In the genomic region with DNA sequence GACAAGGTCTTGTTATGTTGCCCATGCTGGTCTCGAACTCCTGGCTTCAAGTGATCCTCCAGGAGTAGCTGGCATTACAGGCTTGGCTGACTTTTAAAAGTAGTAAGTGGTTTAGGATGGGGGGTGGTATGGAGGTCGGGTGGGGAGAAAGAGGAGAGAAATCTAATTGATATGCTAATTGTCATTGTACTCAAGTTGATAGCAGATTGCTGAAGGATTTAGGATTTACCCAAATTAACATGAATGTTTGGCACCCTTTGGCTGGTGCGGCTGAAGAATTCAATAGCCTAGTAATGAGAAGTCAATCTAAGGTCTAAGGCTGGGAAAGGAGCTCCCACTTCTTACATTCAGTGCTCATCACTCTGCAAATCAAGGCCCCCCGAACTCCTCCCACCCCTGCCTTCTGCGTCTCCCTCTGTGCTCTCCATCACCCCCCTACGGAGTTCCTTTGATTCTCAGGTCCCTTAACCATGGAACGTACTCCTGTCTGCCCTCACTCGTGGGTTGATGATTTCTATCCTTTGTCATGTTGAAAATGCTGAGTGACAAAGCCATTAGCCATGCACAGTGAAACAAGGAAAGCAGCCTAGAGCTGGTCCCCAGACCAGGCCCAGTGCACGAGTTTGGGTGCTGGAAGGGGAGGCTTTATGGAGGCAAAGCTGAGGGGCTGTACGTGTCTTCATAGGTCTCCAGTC, we compare ENCODE assay signal across 16 cellular contexts. TPM values are rescaled to one million over a fixed set of nuclear protein-coding genes. Genes with fewer than 3 reads are reported as not detected.
"Had no signal": no experiment of that assay in that cellular context is flagged by ENCODE, and none has a peak within 500 bp of the region (broad histone marks: within the 10 kb centered on the region; RNA-seq: fewer than 3 reads in every experiment).

No MANE protein-coding gene starts in this region.

- H3K27me3 ChIP-seq: esophagus squamous epithelium, hepatocyte, ovary, right lobe of liver had no signal

- H3K4me3 ChIP-seq: coronary artery, esophagus squamous epithelium, hepatocyte, lower lobe of right lung, ovary, right lobe of liver, spleen, thoracic aorta had no signal

- H3K4me1 ChIP-seq: esophagus squamous epithelium, lower lobe of right lung, right lobe of liver, spleen had no signal

- H3K36me3 ChIP-seq: esophagus squamous epithelium, lower lobe of right lung, ovary, right lobe of liver, spleen, thoracic aorta had no signal

- H3K9me3 ChIP-seq: esophagus squamous epithelium, lower lobe of right lung, ovary, right lobe of liver, spleen, thoracic aorta had no signal

- ATAC-seq: activated CD8-positive, alpha-beta T cell treated with anti-CD3 and anti-CD28 coated beads, Interleukin-2, amount 10 ng/mL, durations not matched to agents 7 days and 5 days; left cardiac atrium; lower lobe of right lung; right lobe of liver had no signal

- H3K4me2 ChIP-seq: hepatocyte had no signal

- DNase-seq: activated CD4-positive, alpha-beta T cell treated with anti-CD3 and anti-CD28 coated beads, Interleukin-2, amount 10 ng/mL, durations not matched to agents 24 days and 14 days; activated CD4-positive, CD25-positive, alpha-beta regulatory T cell; activated CD8-positive, alpha-beta memory T cell treated with anti-CD3 and anti-CD28 coated beads, Interleukin-2, amount 50 U/mL, for 4 hours; activated CD8-positive, alpha-beta T cell treated with anti-CD3 and anti-CD28 coated beads, Interleukin-2, amount 10 ng/mL, durations not matched to agents 7 days and 5 days; activated effector memory CD4-positive, alpha-beta T cell treated with anti-CD3 and anti-CD28 coated beads, Interleukin-2, amount 50 U/mL, for 16 hours; activated T-cell treated with anti-CD3 and anti-CD28 coated beads, Interleukin-2, amount 50 U/mL, for 48 hours; amniotic stem cell; esophagus squamous epithelium; left cardiac atrium; lower lobe of right lung; ovary; right lobe of liver; spleen had no signal

- H3K27ac ChIP-seq: coronary artery, esophagus squamous epithelium, hepatocyte, lower lobe of right lung, ovary, right lobe of liver, spleen, thoracic aorta had no signal

- H2AFZ ChIP-seq: hepatocyte had no signal

RNA-seq across cellular contexts. Expression of a gene that starts 17.3 kb away (rescaled TPM):
- total RNA-seq: activated CD4-positive, alpha-beta T cell treated with anti-CD3 and anti-CD28 coated beads, Interleukin-2, amount 10 ng/mL, durations not matched to agents 24 days and 14 days; activated CD8-positive, alpha-beta T cell treated with anti-CD3 and anti-CD28 coated beads, Interleukin-2, amount 10 ng/mL, durations not matched to agents 7 days and 5 days had no signal
